In genomic region chr13:92972751-92973150, GRCh38 we compare ENCODE assay signal across 32 cellular contexts.
"Had no signal": no experiment of that assay in that cellular context is flagged by ENCODE, and none has a peak within 500 bp of the region (broad histone marks: within the 10 kb centered on the region; RNA-seq: fewer than 3 reads in every experiment).

No MANE protein-coding gene starts in this region.

- H3K27ac ChIP-seq: brain microvascular endothelial cell, esophagus squamous epithelium, gastroesophageal sphincter, heart right ventricle had no signal

- FAIRE-seq: astrocyte had no signal

- H3K27ac Mint-ChIP-seq: activated CD4-positive, alpha-beta memory T cell treated with anti-CD3 and anti-CD28 coated beads for 36 hours; activated CD4-positive, alpha-beta T cell treated with anti-CD3 and anti-CD28 coated beads for 36 hours; activated CD4-positive, alpha-beta T cell treated with anti-CD3 and anti-CD28 coated beads, Interleukin-2, amount 10 ng/mL, durations not matched to agents 24 days and 14 days; activated CD8-positive, alpha-beta memory T cell treated with anti-CD3 and anti-CD28 coated beads, Interleukin-2, amount 10 ng/mL, durations not matched to agents 7 days and 5 days; activated CD8-positive, alpha-beta T cell treated with anti-CD3 and anti-CD28 coated beads, Interleukin-2, amount 10 ng/mL, durations not matched to agents 7 days and 5 days; activated naive CD8-positive, alpha-beta T cell; activated T-helper 1 cell treated with anti-CD3 and anti-CD28 coated beads, Interleukin-12 subunit alpha, Interleukin-12 subunit beta, Interleukin-2, Interleukin-4 antibody, amounts not matched to agents 30 ng/mL and 10 ng/mL and 1 ng/mL, durations not matched to agents 14 hours and 24 hours and 36 hours; effector memory CD8-positive, alpha-beta T cell; T-helper 17 cell; T-helper 2 cell treated with Interferon-gamma antibody and Interleukin-4, amounts not matched to agents 5 μg/mL and 100 μg/mL, for 36 hours had no signal

- H3K27me3 Mint-ChIP-seq: activated CD4-positive, alpha-beta memory T cell treated with anti-CD3 and anti-CD28 coated beads for 36 hours; activated CD4-positive, alpha-beta T cell treated with anti-CD3 and anti-CD28 coated beads for 36 hours; activated CD4-positive, alpha-beta T cell treated with anti-CD3 and anti-CD28 coated beads, Interleukin-2, amount 10 ng/mL, durations not matched to agents 24 days and 14 days; activated CD8-positive, alpha-beta memory T cell treated with anti-CD3 and anti-CD28 coated beads, Interleukin-2, amount 10 ng/mL, durations not matched to agents 7 days and 5 days; activated naive CD8-positive, alpha-beta T cell; effector memory CD8-positive, alpha-beta T cell; T-helper 17 cell had no signal

- H3K9me3 ChIP-seq: esophagus squamous epithelium, gastroesophageal sphincter had no signal

- H3K36me3 ChIP-seq: brain microvascular endothelial cell, esophagus squamous epithelium, gastroesophageal sphincter, heart right ventricle had no signal

- DNase-seq: activated CD4-positive, alpha-beta memory T cell treated with anti-CD3 and anti-CD28 coated beads for 36 hours; activated CD4-positive, alpha-beta T cell treated with anti-CD3 and anti-CD28 coated beads for 36 hours; activated CD4-positive, alpha-beta T cell treated with anti-CD3 and anti-CD28 coated beads, Interleukin-2, amount 10 ng/mL, durations not matched to agents 24 days and 14 days; activated CD4-positive, CD25-positive, alpha-beta regulatory T cell; activated CD4-positive, CD25-positive, alpha-beta regulatory T cell treated with anti-CD3 and anti-CD28 coated beads, Interleukin-2, amount 50 U/mL, for 72 hours; activated CD8-positive, alpha-beta memory T cell treated with anti-CD3 and anti-CD28 coated beads, Interleukin-2, amount 10 ng/mL, durations not matched to agents 7 days and 5 days; activated CD8-positive, alpha-beta memory T cell treated with anti-CD3 and anti-CD28 coated beads, Interleukin-2, amount 50 U/mL, for 4 hours; activated CD8-positive, alpha-beta T cell treated with anti-CD3 and anti-CD28 coated beads, Interleukin-2, amount 10 ng/mL, durations not matched to agents 7 days and 5 days; activated gamma-delta T cell; activated naive CD4-positive, alpha-beta T cell treated with anti-CD3 and anti-CD28 coated beads, Interleukin-2, amount 50 U/mL, for 16 hours; activated naive CD4-positive, alpha-beta T cell treated with Interleukin-2 at 50 U/mL for 16 hours; activated T-cell treated with anti-CD3 and anti-CD28 coated beads, Interleukin-2, amount 50 U/mL, for 1 hour; activated T-cell treated with anti-CD3 and anti-CD28 coated beads, Interleukin-2, amount 50 U/mL, for 48 hours; amniotic stem cell; anterior cingulate cortex; brain microvascular endothelial cell; caudate nucleus; cortex of kidney; dermis blood vessel endothelial cell; effector CD4-positive, alpha-beta T cell; effector memory CD8-positive, alpha-beta T cell; esophagus squamous epithelium; foreskin melanocyte; heart right ventricle; T-helper 1 cell; T-helper 17 cell; T1000 had no signal

- H3K27me3 ChIP-seq: brain microvascular endothelial cell, esophagus squamous epithelium, gastroesophageal sphincter, heart right ventricle had no signal

- H3K4me1 Mint-ChIP-seq: activated CD4-positive, alpha-beta T cell treated with anti-CD3 and anti-CD28 coated beads for 36 hours; activated CD4-positive, alpha-beta T cell treated with anti-CD3 and anti-CD28 coated beads, Interleukin-2, amount 10 ng/mL, durations not matched to agents 24 days and 14 days; activated CD8-positive, alpha-beta memory T cell treated with anti-CD3 and anti-CD28 coated beads, Interleukin-2, amount 10 ng/mL, durations not matched to agents 7 days and 5 days; T-helper 17 cell had no signal

- H3K4me1 ChIP-seq: esophagus squamous epithelium, gastroesophageal sphincter, heart right ventricle had no signal

- H3K4me3 Mint-ChIP-seq: activated CD4-positive, alpha-beta memory T cell treated with anti-CD3 and anti-CD28 coated beads for 36 hours; activated CD4-positive, alpha-beta T cell treated with anti-CD3 and anti-CD28 coated beads for 36 hours; activated CD4-positive, alpha-beta T cell treated with anti-CD3 and anti-CD28 coated beads, Interleukin-2, amount 10 ng/mL, durations not matched to agents 24 days and 14 days; activated CD8-positive, alpha-beta memory T cell treated with anti-CD3 and anti-CD28 coated beads, Interleukin-2, amount 10 ng/mL, durations not matched to agents 7 days and 5 days; activated CD8-positive, alpha-beta T cell treated with anti-CD3 and anti-CD28 coated beads, Interleukin-2, amount 10 ng/mL, durations not matched to agents 7 days and 5 days; activated naive CD8-positive, alpha-beta T cell; activated T-helper 1 cell treated with anti-CD3 and anti-CD28 coated beads, Interleukin-12 subunit alpha, Interleukin-12 subunit beta, Interleukin-2, Interleukin-4 antibody, amounts not matched to agents 30 ng/mL and 10 ng/mL and 1 ng/mL, durations not matched to agents 14 hours and 24 hours and 36 hours; effector memory CD8-positive, alpha-beta T cell; T-helper 17 cell; T-helper 2 cell treated with Interferon-gamma antibody and Interleukin-4, amounts not matched to agents 5 μg/mL and 100 μg/mL, for 36 hours had no signal

- H3K9me3 Mint-ChIP-seq: activated CD4-positive, alpha-beta memory T cell treated with anti-CD3 and anti-CD28 coated beads for 36 hours; activated CD4-positive, alpha-beta T cell treated with anti-CD3 and anti-CD28 coated beads, Interleukin-2, amount 10 ng/mL, durations not matched to agents 24 days and 14 days; activated T-helper 1 cell treated with anti-CD3 and anti-CD28 coated beads, Interleukin-12 subunit alpha, Interleukin-12 subunit beta, Interleukin-2, Interleukin-4 antibody, amounts not matched to agents 30 ng/mL and 10 ng/mL and 1 ng/mL, durations not matched to agents 14 hours and 24 hours and 36 hours had no signal

- H3K4me3 ChIP-seq: esophagus squamous epithelium, gastroesophageal sphincter, heart right ventricle had no signal

- H3K36me3 Mint-ChIP-seq: activated CD4-positive, alpha-beta memory T cell treated with anti-CD3 and anti-CD28 coated beads for 36 hours; activated CD8-positive, alpha-beta memory T cell treated with anti-CD3 and anti-CD28 coated beads, Interleukin-2, amount 10 ng/mL, durations not matched to agents 7 days and 5 days; activated naive CD8-positive, alpha-beta T cell had no signal
